ENCODE assay signal across 9 cellular contexts in genomic region chr3:131033480-131034080, GRCh38. TPM values are rescaled to one million over a fixed set of nuclear protein-coding genes. Genes with fewer than 3 reads are reported as not detected.
DNase-seq lines count a peak whose midpoint lies in the region; ATAC-seq, FAIRE-seq and TF ChIP-seq lines count a peak whose summit lies in the region.
"Had no signal": no experiment of that assay in that cellular context is flagged by ENCODE, and none has a peak within 500 bp of the region (broad histone marks: within the 10 kb centered on the region; RNA-seq: fewer than 3 reads in every experiment).

No MANE protein-coding gene starts in this region.

- no peak overlapping the region for H3K4me3 ChIP-seq in bronchial epithelial cell (ENCODE audit: low read depth, low read length)
- H3K4me3 ChIP-seq in mesenchymal stem cell (ENCODE audit: insufficient read depth in 1 of 2, low read depth in 1 of 2, low read length in 2 of 2) = no peak overlapping the region

- H4K91ac ChIP-seq in mesenchymal stem cell (ENCODE audit: low read length) = no peak overlapping the region

- H3K36me3 ChIP-seq in bronchial epithelial cell (ENCODE audit: control insufficient read depth, insufficient read depth, low read length) = no peaks in the 10 kb centered on the region
- peaks cover 3 to 19% of the 10 kb centered on the region in 2 experiments for H3K36me3 ChIP-seq in mesenchymal stem cell (ENCODE audit: control insufficient read depth in 1 of 2, insufficient read depth in 2 of 2, low read depth in 1 of 2, low read length in 2 of 2)

- no peak overlapping the region for H2BK120ac ChIP-seq in mesenchymal stem cell (ENCODE audit: low read depth, low read length)

- DNase-seq in activated gamma-delta T cell treated with Interleukin-2 at 50 U/mL for 16 hours = peak; percentile 33
- DNase-seq in activated gamma-delta T cell (lab: John Stamatoyannopoulos, UW) = no peak
- DNase-seq in NCI-H82 treated with DMSO at 0.1 percent for 48 hours (lab: John Stamatoyannopoulos, UW; ENCODE audit: unreplicated experiment) = peak; percentile 20
- peak; percentile 66 for DNase-seq in bronchial epithelial cell (ENCODE audit: low read depth)
- DNase-seq in mesenchymal stem cell = peak; percentile 51

- FAIRE-seq in bronchial epithelial cell (lab: Jason Lieb, UNC) = no peak

- H4K8ac ChIP-seq in mesenchymal stem cell (ENCODE audit: low read length) = no peak overlapping the region

- H3K9ac ChIP-seq in mesenchymal stem cell (ENCODE audit: low read length) = no peak overlapping the region

- no peak overlapping the region for H2BK5ac ChIP-seq in mesenchymal stem cell (ENCODE audit: low read depth, low read length, poor library complexity, severe bottlenecking)

- H3K79me1 ChIP-seq in mesenchymal stem cell (replicated peaks; ENCODE audit: low read length, poor library complexity, severe bottlenecking) = no peaks in the 10 kb centered on the region

- H3K14ac ChIP-seq in mesenchymal stem cell (ENCODE audit: low read length in 2 of 2) = no peak overlapping the region

- H3K27me3 ChIP-seq in bronchial epithelial cell (ENCODE audit: control insufficient read depth, insufficient read depth, low read length) (no peaks in the 10 kb centered on the region), mesenchymal stem cell (ENCODE audit: control insufficient read depth in 1 of 2, insufficient read depth in 1 of 2, low read length in 2 of 2) (no peaks in the 10 kb centered on the region)

- H3K23ac ChIP-seq in mesenchymal stem cell (ENCODE audit: low read length in 2 of 2) = no peak overlapping the region

- no peak overlapping the region for H2BK15ac ChIP-seq in mesenchymal stem cell (ENCODE audit: low read depth, poor library complexity, severe bottlenecking)

- no peaks in the 10 kb centered on the region for H3K9me3 ChIP-seq in mesenchymal stem cell (ENCODE audit: control insufficient read depth, low read length)

- H3K27ac ChIP-seq in mesenchymal stem cell (ENCODE audit: low read length, poor library complexity, severe bottlenecking) = no peak overlapping the region
- H3K27ac ChIP-seq: epithelial cell of prostate had no signal

- ATAC-seq in HG02852 (IDR thresholded peaks at IDR 0.05; ENCODE audit: unreplicated experiment) = peak; percentile 44
- no peak for ATAC-seq in HG03045 (IDR thresholded peaks at IDR 0.05; ENCODE audit: unreplicated experiment)
- ATAC-seq in HG03460 (IDR thresholded peaks at IDR 0.05; ENCODE audit: unreplicated experiment) = no peak

- H3K4me1 ChIP-seq in mesenchymal stem cell (ENCODE audit: control insufficient read depth, insufficient read depth, low read depth, low read length) = no peaks in the 10 kb centered on the region

- no peak overlapping the region for H3K4ac ChIP-seq in mesenchymal stem cell (ENCODE audit: low read depth in 1 of 2, low read length in 2 of 2)

- WGBS in mesenchymal stem cell = 33% methylated on average over 1 of the region's 1 CpG

- TF ChIP-seq CTCF in bronchial epithelial cell (IDR thresholded peaks at IDR 0.05; ENCODE audit: insufficient read depth, low read length, severe bottlenecking) = peak; percentile 37

- H2BK12ac ChIP-seq in mesenchymal stem cell (ENCODE audit: low read length in 2 of 2) = no peak overlapping the region

- no peak overlapping the region for H2AFZ ChIP-seq in mesenchymal stem cell (ENCODE audit: low read depth, low read length)

- no peak overlapping the region for H2AK5ac ChIP-seq in mesenchymal stem cell (ENCODE audit: low read length, severe bottlenecking)

- no peak overlapping the region for H3K18ac ChIP-seq in mesenchymal stem cell (ENCODE audit: low read depth in 1 of 2, low read length in 2 of 2)

- no peak overlapping the region for H3K4me2 ChIP-seq in mesenchymal stem cell (ENCODE audit: low read length, poor library complexity, severe bottlenecking)

RNA-seq across cellular contexts. Expression of gene NEK11, which starts 6.9 kb away (rescaled TPM):
- total RNA-seq in bronchial epithelial cell = 2.1 and 8.4 TPM in 2 replicates
- 2.4 TPM for polyA plus RNA-seq in mesenchymal stem cell (2013, experiment 1 of 2)
- 3.2 TPM for polyA plus RNA-seq in mesenchymal stem cell (2013, experiment 2 of 2)

RNA-seq across cellular contexts. Expression of gene ASTE1, which starts 7.0 kb away (rescaled TPM):
- total RNA-seq in bronchial epithelial cell = 4.5 and 5.5 TPM in 2 replicates
- polyA plus RNA-seq in mesenchymal stem cell (2013, experiment 1 of 2) = 3.8 TPM
- polyA plus RNA-seq in mesenchymal stem cell (2013, experiment 2 of 2) = 4.2 TPM
